ENCODE assay signal across 24 cellular contexts in the genomic region with DNA sequence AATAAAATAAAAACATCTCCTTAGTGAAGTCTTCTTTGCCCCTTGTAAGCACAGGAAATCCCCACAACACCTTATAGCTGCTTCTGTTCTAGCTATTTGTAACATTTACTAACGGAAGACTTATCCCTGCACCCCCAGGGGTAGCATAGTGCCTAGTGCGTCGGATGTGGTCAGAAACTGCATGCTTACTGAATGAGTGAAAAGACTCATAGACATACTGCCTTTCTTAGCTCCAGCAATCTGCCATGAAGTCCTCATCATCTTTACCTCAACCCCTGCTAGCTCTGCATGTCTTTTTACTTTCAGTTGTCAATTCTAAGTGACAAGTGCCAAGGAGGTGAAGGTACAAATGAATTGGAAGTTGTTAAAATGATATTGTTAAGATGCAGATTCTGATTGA. TPM values are rescaled to one million over a fixed set of nuclear protein-coding genes. Genes with fewer than 3 reads are reported as not detected.
A peak's percentile ranks its signal among the peaks of the same experiment; 100 is the strongest.
DNase-seq lines count a peak whose midpoint lies in the region; ATAC-seq and TF ChIP-seq lines count a peak whose summit lies in the region.
"Had no signal": no experiment of that assay in that cellular context is flagged by ENCODE, and none has a peak within 500 bp of the region (broad histone marks: within the 10 kb centered on the region; RNA-seq: fewer than 3 reads in every experiment).

No MANE protein-coding gene starts in this region.

- intact Hi-C loops in OCI-LY7 (cut with micrococcal nuclease; ENCODE audit: unreplicated experiment), result loop anchor here (10.0 kb wide), 1 partner anchor 531 kb away; no protein-coding TSS in a partner anchor

- TF ChIP-seq CTCF in OCI-LY7 (conservative IDR thresholded peaks at IDR 0.05; ENCODE audit: low read length) (no peak), GM10266 (IDR thresholded peaks at IDR 0.05; ENCODE audit: control insufficient read depth, insufficient read depth, low read depth, missing control alignments) (no peak)

- no peaks in the 10 kb centered on the region for H3K9me3 ChIP-seq in OCI-LY7 (ENCODE audit: low read length)
- H3K9me3 ChIP-seq: body of pancreas, tibial nerve had no signal

- H3K27ac ChIP-seq in OCI-LY7 (ENCODE audit: low read depth, low read length, poor library complexity, severe bottlenecking), result no peak overlapping the region
- H3K27ac ChIP-seq: body of pancreas, PC-9, tibial nerve had no signal

- H3K4me2 ChIP-seq in OCI-LY7 (ENCODE audit: low read length), result no peak overlapping the region
- H3K4me2 ChIP-seq: PC-9 had no signal

- CTCF ChIA-PET in OCI-LY7 (lab: Charles Lee; ENCODE audit: unreplicated experiment), result interaction anchor here (0.9 kb wide), 1 partner anchor 322 kb away, joined by 3 read pairs; no protein-coding TSS in a partner anchor

- no peaks in the 10 kb centered on the region for H3K9me2 ChIP-seq in OCI-LY7 (ENCODE audit: insufficient read depth, low read length)

- H3K4me1 ChIP-seq in OCI-LY7 (ENCODE audit: insufficient read depth, low read length, poor library complexity, severe bottlenecking), result no peaks in the 10 kb centered on the region
- H3K4me1 ChIP-seq: body of pancreas, tibial nerve had no signal

- no peak overlapping the region for H3K4me3 ChIP-seq in OCI-LY7 (ENCODE audit: low read depth, low read length, poor library complexity, severe bottlenecking)
- H3K4me3 ChIP-seq: body of pancreas, PC-9, tibial nerve had no signal

- H2AFZ ChIP-seq in OCI-LY7 (ENCODE audit: low read length), result no peak overlapping the region
- H2AFZ ChIP-seq: PC-9 had no signal

- no TSS peak for BruUV-seq in OCI-LY7 (replicated peaks; lab: Mats Ljungman, UMichigan)

- no peaks in the 10 kb centered on the region for H4K20me1 ChIP-seq in OCI-LY7 (ENCODE audit: insufficient read depth, low read length)

- H3K79me2 ChIP-seq in OCI-LY7 (ENCODE audit: insufficient read depth, low read depth, low read length), result no peaks in the 10 kb centered on the region

- DNase-seq in A172 (ENCODE audit: low spot score) (peak; percentile 89), ELR (ENCODE audit: low read depth) (peak; percentile 79), OCI-LY7 (ENCODE audit: low spot score) (peak; percentile 25), fibroblast of peridontal ligament (ENCODE audit: extremely low read depth) (peak; percentile 38), GM10266 (ENCODE audit: extremely low spot score) (no peak)
- DNase-seq in activated naive CD4-positive, alpha-beta T cell (lab: John Stamatoyannopoulos, UW), result no peak
- DNase-seq in stimulated activated naive CD4-positive, alpha-beta T cell treated with Interleukin-2 at 50 U/mL for 16 hours (lab: John Stamatoyannopoulos, UW), result no peak
- DNase-seq: ACHN; activated CD4-positive, alpha-beta T cell treated with anti-CD3 and anti-CD28 coated beads for 1 hour; activated CD8-positive, alpha-beta memory T cell treated with anti-CD3 and anti-CD28 coated beads, Interleukin-2, amount 50 U/mL, for 4 hours; activated naive CD4-positive, alpha-beta T cell treated with Interleukin-2 at 50 U/mL for 16 hours; body of pancreas; cortex of kidney; Kasumi-1; left colon; NCI-H1105 treated with DMSO at 0.1 percent for 48 hours; NCI-H69; PC-9; stimulated activated CD4-positive, alpha-beta T cell treated with anti-CD3 and anti-CD28 coated beads, Interleukin-15, amount 100 ng/mL, for 24 hours; stimulated activated naive CD4-positive, alpha-beta T cell; T-helper 9 cell had no signal

- ATAC-seq in HG03175 (IDR thresholded peaks at IDR 0.05; ENCODE audit: unreplicated experiment), result no peak
- ATAC-seq: body of pancreas, left colon had no signal

- POLR2A ChIA-PET in OCI-LY7 (lab: Charles Lee), result interaction anchor here (0.7 to 0.9 kb wide), 4 partner anchors 9 to 22 kb away, joined by 3 to 4 read pairs (median 3); no protein-coding TSS in a partner anchor

- no peaks in the 10 kb centered on the region for H3K36me3 ChIP-seq in OCI-LY7 (ENCODE audit: insufficient read depth, low read length)

RNA-seq across cellular contexts. Expression of gene RIOX1, which starts 12.9 kb away (rescaled TPM):
- 13.3 and 15.1 TPM in 2 replicates for total RNA-seq in A172 (2014; rRNA removed; shearing (Covaris generic))
- 33.5 and 36.4 TPM in 2 replicates for total RNA-seq in OCI-LY7 (2014; rRNA removed; shearing (Covaris generic))
- total RNA-seq in OCI-LY7 (2022), result 21.0 and 21.7 TPM in 2 replicates

RNA-seq across cellular contexts. Expression of gene ACOT1, which starts 33.3 kb away (rescaled TPM):
- total RNA-seq in A172 (2014; rRNA removed; shearing (Covaris generic)), result 1.1 and 4.3 TPM in 2 replicates
- total RNA-seq in OCI-LY7 (2014; rRNA removed; shearing (Covaris generic)), result 0.88 and 1.9 TPM in 2 replicates
- total RNA-seq in OCI-LY7 (2022), result 1.8 and 2.3 TPM in 2 replicates

RNA-seq across cellular contexts. Expression of gene NUMB, which starts 45.3 kb away (rescaled TPM):
- total RNA-seq in A172 (2014; rRNA removed; shearing (Covaris generic)), result 19.8 and 26.9 TPM in 2 replicates
- total RNA-seq in OCI-LY7 (2014; rRNA removed; shearing (Covaris generic)), result 17.1 and 18.6 TPM in 2 replicates
- 81.1 and 87.8 TPM in 2 replicates for total RNA-seq in OCI-LY7 (2022)

RNA-seq across cellular contexts. Expression of gene HEATR4, which starts 55.1 kb away (rescaled TPM):
- not detected in 2 replicates for total RNA-seq in A172 (2014; rRNA removed; shearing (Covaris generic))
- not detected in 2 replicates for total RNA-seq in OCI-LY7 (2014; rRNA removed; shearing (Covaris generic))
- total RNA-seq in OCI-LY7 (2022), result not detected in 2 replicates
- total RNA-seq: endothelial cell of umbilical vein had no signal

Comparison
In these comparisons a context has a peak if more than half of its experiments do, and no peak if none do; other contexts are left out.
1. DNase-seq: peak in A172 (single experiment), ELR (single experiment), OCI-LY7 (single experiment) and fibroblast of peridontal ligament (single experiment); none in activated naive CD4-positive, alpha-beta T cell (0 of 4), GM10266 (single experiment) and stimulated activated naive CD4-positive, alpha-beta T cell treated with Interleukin-2 at 50 U/mL for 16 hours (single experiment).